ENCODE assay signal across 8 cellular contexts in the genomic region with DNA sequence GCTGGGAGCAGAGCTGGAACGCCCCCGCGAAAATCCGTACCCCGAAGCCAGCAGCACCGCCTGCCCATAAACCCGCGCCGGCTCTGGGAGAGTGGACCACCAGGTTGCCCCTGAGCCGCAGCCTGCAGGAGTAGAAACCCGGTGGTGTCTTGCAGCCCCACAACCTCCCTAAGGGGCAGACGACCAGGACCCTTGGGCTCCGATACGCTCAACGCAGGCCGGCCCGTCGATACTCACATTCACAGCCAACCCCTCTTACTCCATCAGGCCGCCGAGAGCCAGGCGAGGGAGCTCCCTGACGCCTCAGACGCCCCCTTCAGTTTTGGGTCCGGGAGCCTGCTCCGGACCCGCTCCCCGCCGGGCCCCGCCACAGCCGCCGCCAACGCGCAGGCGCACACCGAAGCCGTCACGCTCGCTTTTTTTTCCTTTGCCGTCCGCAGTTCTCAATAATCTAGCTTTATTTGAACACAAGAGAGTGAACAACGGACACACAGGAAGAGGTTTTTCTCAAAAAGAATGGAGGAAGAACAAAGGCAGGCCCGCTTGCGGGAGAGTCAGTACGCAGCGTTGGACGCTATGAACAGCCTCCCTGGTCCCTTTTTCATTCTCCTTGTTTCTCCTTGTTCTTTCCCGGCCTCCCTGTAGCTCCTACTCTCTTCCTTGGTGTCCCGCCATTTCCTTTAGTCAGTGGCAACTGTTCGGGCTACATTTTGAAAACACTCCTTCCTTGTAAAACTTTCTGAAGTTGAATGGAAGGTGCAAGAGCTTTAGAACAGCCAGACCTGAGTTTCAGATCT. TPM values are rescaled to one million over a fixed set of nuclear protein-coding genes. Genes with fewer than 3 reads are reported as not detected.
DNase-seq lines count a peak whose midpoint lies in the region; ATAC-seq, FAIRE-seq and TF ChIP-seq lines count a peak whose summit lies in the region.

A gene (minus strand): TSS at position 399 of the 797 bp plus-strand sequence. CDS start 18,852 bp downstream, outside the sequence.

- peak within 1 kb of the TSS; percentile 85 for H3K27ac ChIP-seq in DOHH2 (ENCODE audit: low read depth, low read length)
- peak within 1 kb of the TSS; percentile 93 for H3K27ac ChIP-seq in cardiac muscle cell
- peak within 1 kb of the TSS; percentile 81 to 92 (median 84) for H3K27ac ChIP-seq in pancreas
- peak within 1 kb of the TSS; percentile 91 for H3K27ac ChIP-seq in tibial artery

- H3K9me2 ChIP-seq in DOHH2 (replicated peaks; ENCODE audit: control insufficient read depth, low read length) = no peaks in the 10 kb centered on the region

- H3K79me2 ChIP-seq in DOHH2 (ENCODE audit: control insufficient read depth, low read length) = peaks cover 55% of the 10 kb centered on the region

- no peak for FAIRE-seq in pancreas (lab: Jason Lieb, UNC)

- peaks cover 4% of the 10 kb centered on the region for H3K36me3 Mint-ChIP-seq in HFFc6 (ENCODE audit: low read depth)
- H3K36me3 Mint-ChIP-seq in activated naive CD8-positive, alpha-beta T cell treated with anti-CD3 and anti-CD28 coated beads, Interleukin-2, amount 50 U/mL, for 24 hours (ENCODE audit: low read depth) = peaks cover 8% of the 10 kb centered on the region

- H3K36me3 ChIP-seq in DOHH2 (ENCODE audit: control insufficient read depth, low read length) = peaks cover 4% of the 10 kb centered on the region
- no peaks in the 10 kb centered on the region for H3K36me3 ChIP-seq in cardiac muscle cell
- H3K36me3 ChIP-seq in pancreas = no peaks in the 10 kb centered on the region
- no peaks in the 10 kb centered on the region for H3K36me3 ChIP-seq in tibial artery

- ATAC-seq in activated naive CD8-positive, alpha-beta T cell treated with anti-CD3 and anti-CD28 coated beads, Interleukin-2, amount 50 U/mL, for 24 hours = peak; percentile 64
- peak; percentile 70 to 81 (median 78) for ATAC-seq in pancreas

- no peaks in the 10 kb centered on the region for H3K9me3 Mint-ChIP-seq in HFFc6
- no peaks in the 10 kb centered on the region for H3K9me3 Mint-ChIP-seq in activated naive CD8-positive, alpha-beta T cell treated with anti-CD3 and anti-CD28 coated beads, Interleukin-2, amount 50 U/mL, for 24 hours

- H3K4me3 ChIP-seq in DOHH2 (ENCODE audit: low read length) = peak within 1 kb of the TSS; percentile 92
- H3K4me3 ChIP-seq in cardiac muscle cell = peak within 1 kb of the TSS; percentile 66
- H3K4me3 ChIP-seq in pancreas = peak within 1 kb of the TSS; percentile 70 to 95 (median 79)
- H3K4me3 ChIP-seq in tibial artery = peak within 1 kb of the TSS; percentile 82 to 89

- WGBS in pancreas, 2 donors = 0% methylated on average over 46 to 49 of the region's 49 CpGs

- peaks cover 45% of the 10 kb centered on the region for H3K4me1 ChIP-seq in DOHH2 (ENCODE audit: control insufficient read depth, low read length)
- H3K4me1 ChIP-seq in cardiac muscle cell (ENCODE audit: low read depth) = peaks cover 4% of the 10 kb centered on the region
- H3K4me1 ChIP-seq in pancreas = peaks cover 0 to 22% (median 7%) of the 10 kb centered on the region in 3 donors
- H3K4me1 ChIP-seq in tibial artery = peaks cover 3 to 48% (median 21%) of the 10 kb centered on the region in 4 donors

- H3K4me1 Mint-ChIP-seq in HFFc6 (ENCODE audit: low read depth) = peaks cover 44% of the 10 kb centered on the region
- H3K4me1 Mint-ChIP-seq in activated naive CD8-positive, alpha-beta T cell treated with anti-CD3 and anti-CD28 coated beads, Interleukin-2, amount 50 U/mL, for 24 hours = peaks cover 52% of the 10 kb centered on the region

- peak within 1 kb of the TSS; percentile 100 for H3K27ac Mint-ChIP-seq in HFFc6
- peak within 1 kb of the TSS; percentile 97 for H3K27ac Mint-ChIP-seq in activated naive CD8-positive, alpha-beta T cell treated with anti-CD3 and anti-CD28 coated beads, Interleukin-2, amount 50 U/mL, for 24 hours

- H3K9me3 ChIP-seq in DOHH2 (ENCODE audit: control insufficient read depth, insufficient read depth, low read length) (no peaks in the 10 kb centered on the region), cardiac muscle cell (ENCODE audit: low read depth) (no peaks in the 10 kb centered on the region), pancreas (no peaks in the 10 kb centered on the region), tibial artery (no peaks in the 10 kb centered on the region)

- peaks cover 7% of the 10 kb centered on the region; the same call in 1 of the 2 replicates for H3F3A ChIP-seq in DOHH2 (ENCODE audit: control insufficient read depth, insufficient read depth)

- H3K27me3 ChIP-seq in DOHH2 (ENCODE audit: control insufficient read depth, low read length) (no peaks in the 10 kb centered on the region), cardiac muscle cell (no peaks in the 10 kb centered on the region), pancreas (no peaks in the 10 kb centered on the region), tibial artery (no peaks in the 10 kb centered on the region)

- peak; percentile 92 for DNase-seq in HFFc6
- DNase-seq in NCI-H1436 (lab: John Stamatoyannopoulos, UW) = peak; percentile 86
- peak; percentile 90 for DNase-seq in SW480 (ENCODE audit: low spot score)
- peak; percentile 89 for DNase-seq in activated naive CD8-positive, alpha-beta T cell treated with anti-CD3 and anti-CD28 coated beads, Interleukin-2, amount 50 U/mL, for 24 hours
- DNase-seq in cardiac muscle cell (ENCODE audit: low read depth in 1 of 2, low spot score in 1 of 2) = peak; percentile 92 to 94
- DNase-seq in pancreas = peak; percentile 82 to 93 (median 86)
- peak; percentile 71 to 91 for DNase-seq in tibial artery

- TF ChIP-seq CTCF in DOHH2 (IDR thresholded peaks at IDR 0.05; ENCODE audit: low read depth, low read length, poor library complexity, severe bottlenecking) = peak; percentile 48
- TF ChIP-seq CTCF in HFFc6 (IDR thresholded peaks at IDR 0.05) = peak; percentile 39
- TF ChIP-seq CTCF in cardiac muscle cell (IDR thresholded peaks at IDR 0.05; ENCODE audit: low read depth, low read length) = no peak
- TF ChIP-seq CTCF in pancreas (IDR thresholded peaks at IDR 0.05) = no peak
- no peak for TF ChIP-seq CTCF in tibial artery (IDR thresholded peaks at IDR 0.05)

- no peaks in the 10 kb centered on the region for H4K20me1 ChIP-seq in DOHH2 (ENCODE audit: control insufficient read depth, insufficient read depth, low read depth, low read length)

- peak within 1 kb of the TSS; percentile 94 for H3K4me3 Mint-ChIP-seq in HFFc6
- peak within 1 kb of the TSS; percentile 88 for H3K4me3 Mint-ChIP-seq in activated naive CD8-positive, alpha-beta T cell treated with anti-CD3 and anti-CD28 coated beads, Interleukin-2, amount 50 U/mL, for 24 hours

- peak within 1 kb of the TSS; percentile 96 for H3K4me2 ChIP-seq in DOHH2 (ENCODE audit: low read length)

- intact Hi-C loops in pancreas (cut with DNase I) = no loop called here
- intact Hi-C loops in tibial artery (cut with DNase I; ENCODE audit: low total_unique reads) = no loop called here

- H3K27me3 Mint-ChIP-seq in HFFc6 (ENCODE audit: insufficient read depth) = peaks cover 5% of the 10 kb centered on the region; the same call in 1 of the 2 replicates
- H3K27me3 Mint-ChIP-seq in activated naive CD8-positive, alpha-beta T cell treated with anti-CD3 and anti-CD28 coated beads, Interleukin-2, amount 50 U/mL, for 24 hours = no peaks in the 10 kb centered on the region

RNA-seq across cellular contexts. Expression of the gene that starts here (rescaled TPM):
- 10 to 100 TPM; 51.5 to 58.9 (median 56.1) TPM for total RNA-seq in HFFc6 (2021; fragmentation: NEBNext Ultra II Directional; extraction: Animal tissue kit (Norgen Biotek cat#: 25700))
- total RNA-seq in cardiac muscle cell (19.8 and 32.3 TPM in 2 replicates), pancreas (10 to 100 TPM; 13.3 to 38.4 (median 20.4) TPM)
- polyA plus RNA-seq in cardiac muscle cell (29.5 and 39.2 TPM in 2 replicates), pancreas (1 to 10 TPM; 4.3 to 5.1 TPM)

Comparison
In these comparisons a context has a peak if more than half of its experiments do, and no peak if none do; other contexts are left out.
1. Peak in every context shown above with its lines: DNase-seq, ATAC-seq, H3K4me3 ChIP-seq and H3K27ac ChIP-seq.
2. CTCF ChIP-seq: peak in DOHH2 (single experiment) and HFFc6 (single experiment); none in cardiac muscle cell (single experiment), pancreas (0 of 4) and tibial artery (0 of 2).